ENCODE assay signal across 16 cellular contexts in genomic region chr5:133292300-133292699, GRCh38.
A peak's percentile ranks its signal among the peaks of the same experiment; 100 is the strongest.
DNase-seq lines count a peak whose midpoint lies in the region; ATAC-seq, FAIRE-seq and TF ChIP-seq lines count a peak whose summit lies in the region.
"Had no signal": no experiment of that assay in that cellular context is flagged by ENCODE, and none has a peak within 500 bp of the region (broad histone marks: within the 10 kb centered on the region; RNA-seq: fewer than 3 reads in every experiment).

No MANE protein-coding gene starts in this region.

- intact Hi-C loops in HCT116 (cut with micrococcal nuclease): no loop called here

- H3K36me3 ChIP-seq in HCT116 (ENCODE audit: control insufficient read depth in 1 of 2, insufficient read depth in 2 of 2, low read length in 2 of 2) (no peaks in the 10 kb centered on the region), kidney epithelial cell (ENCODE audit: control insufficient read depth, insufficient read depth, low read length) (no peaks in the 10 kb centered on the region), small intestine (ENCODE audit: control insufficient read depth in 2 of 2, insufficient read depth in 2 of 2, low read length in 2 of 2) (no peaks in the 10 kb centered on the region)
- H3K36me3 ChIP-seq: esophagus muscularis mucosa, heart left ventricle had no signal

- H3K4me1 ChIP-seq in HCT116 (ENCODE audit: control insufficient read depth in 1 of 2, insufficient read depth in 2 of 2, low read length in 2 of 2): peaks cover 17 to 41% of the 10 kb centered on the region in 2 experiments
- no peaks in the 10 kb centered on the region for H3K4me1 ChIP-seq in small intestine (ENCODE audit: control insufficient read depth in 2 of 2, insufficient read depth in 1 of 2, low read depth in 1 of 2, low read length in 1 of 2)
- H3K4me1 ChIP-seq: heart left ventricle, parathyroid adenoma had no signal

- no peak overlapping the region for H3K9ac ChIP-seq in HCT116 (ENCODE audit: low read length)
- H3K9ac ChIP-seq: parathyroid adenoma had no signal

- H3K27me3 ChIP-seq in HCT116 (ENCODE audit: insufficient read depth, low read length): no peaks in the 10 kb centered on the region; the same call in 1 of the 2 replicates
- H3K27me3 ChIP-seq in kidney epithelial cell (ENCODE audit: control insufficient read depth, insufficient read depth, low read length): no peaks in the 10 kb centered on the region
- H3K27me3 ChIP-seq in small intestine (ENCODE audit: control insufficient read depth in 2 of 2, insufficient read depth in 2 of 2, low read length in 2 of 2): no peaks in the 10 kb centered on the region

- RAD21 ChIA-PET in HCT116 (lab: Charles Lee; ENCODE audit: low non-redundant PET in 1 of 2, low total read pairs in 2 of 2, uncharacterized antibody in 2 of 2, unreplicated experiment in 2 of 2): no interaction called here

- TF ChIP-seq POLR2A in HCT116 (IDR thresholded peaks at IDR 0.05; ENCODE audit: borderline replicate concordance, extremely low read depth, insufficient read depth, insufficient read length): no peak

- peak overlapping the region; percentile 22 for H2AFZ ChIP-seq in HCT116 (ENCODE audit: low read depth, low read length, poor library complexity, severe bottlenecking)
- H2AFZ ChIP-seq: parathyroid adenoma had no signal

- ATAC-seq in HCT116: peak; percentile 90
- ATAC-seq: heart left ventricle had no signal

- TF ChIP-seq CTCF in HCT116 (IDR thresholded peaks at IDR 0.05 in 2 of 3, conservative IDR thresholded peaks at IDR 0.05 in 1 of 3; ENCODE audit: borderline replicate concordance in 1 of 3, insufficient read depth in 1 of 3, low read depth in 2 of 3, low read length in 2 of 3): no peak
- TF ChIP-seq CTCF in kidney epithelial cell (IDR thresholded peaks at IDR 0.05; ENCODE audit: insufficient read depth, low read length, poor library complexity, severe bottlenecking): no peak

- no peak overlapping the region for H3K27ac ChIP-seq in HCT116 (ENCODE audit: low read depth, low read length)
- H3K27ac ChIP-seq in small intestine (ENCODE audit: low read depth in 1 of 2, low read length in 1 of 2): no peak overlapping the region
- H3K27ac ChIP-seq: esophagus muscularis mucosa, heart left ventricle, parathyroid adenoma had no signal

- H3K9me2 ChIP-seq in HCT116 (ENCODE audit: insufficient read depth): no peaks in the 10 kb centered on the region

- CTCF ChIA-PET in HCT116 (lab: Charles Lee): no interaction called here

- no peak for FAIRE-seq in small intestine (lab: Jason Lieb, UNC)

- no peaks in the 10 kb centered on the region for H3K79me2 ChIP-seq in HCT116 (ENCODE audit: insufficient read depth, low read length)
- H3K79me2 ChIP-seq: parathyroid adenoma had no signal

- in situ Hi-C loops in Caki2 (cut with HindIII; ENCODE audit: low pct_unique_long_range_greater_than_20kb, low sequenced_read_pairs): no loop called here

- DNase-seq in Caki2 (ENCODE audit: low read depth) (peak; percentile 46), HCT116 (ENCODE audit: low read depth, low spot score) (peak; percentile 69), SW 1271 (lab: John Stamatoyannopoulos, UW) (peak; percentile 23 to 35), kidney epithelial cell (ENCODE audit: low read depth) (peak; percentile 53), small intestine (no peak), GM19238 (ENCODE audit: insufficient read length, low spot score) (no peak), ecto neural progenitor cell (ENCODE audit: low spot score) (no peak)
- DNase-seq: activated CD4-positive, alpha-beta T cell treated with anti-CD3 and anti-CD28 coated beads for 1 hour; CD4-positive, CD25-positive, alpha-beta regulatory T cell; EL; HCEC 1CT; NCI-H1417 treated with DMSO at 0.1 percent for 48 hours; NCI-H510A had no signal

- H3K9me3 ChIP-seq in HCT116 (ENCODE audit: control insufficient read depth in 1 of 2, insufficient read depth in 1 of 2, low read depth in 1 of 2, low read length in 2 of 2): no peaks in the 10 kb centered on the region
- H3K9me3 ChIP-seq in small intestine (ENCODE audit: control insufficient read depth, low read depth): no peaks in the 10 kb centered on the region
- H3K9me3 ChIP-seq: esophagus muscularis mucosa, heart left ventricle had no signal

- BruUV-seq in HCT116 (replicated peaks; lab: Mats Ljungman, UMichigan): no TSS peak

- peak overlapping the region; percentile 49 for H3K4me2 ChIP-seq in HCT116 (ENCODE audit: low read length)

- H4K20me1 ChIP-seq in HCT116 (ENCODE audit: insufficient read depth): no peaks in the 10 kb centered on the region

- no peak overlapping the region for H3K4me3 ChIP-seq in HCT116 (replicated peaks in 1 of 2; ENCODE audit: low read depth in 1 of 2, low read length in 2 of 2)
- H3K4me3 ChIP-seq in kidney epithelial cell (ENCODE audit: low read depth, low read length): no peak overlapping the region
- H3K4me3 ChIP-seq in small intestine (ENCODE audit: low read depth in 1 of 2, low read length in 2 of 2): no peak overlapping the region
- H3K4me3 ChIP-seq: esophagus muscularis mucosa, heart left ventricle had no signal

- no peak for TF ChIP-seq RAD21 in HCT116 (IDR thresholded peaks at IDR 0.05; ENCODE audit: low read depth)

- 79 to 93% (median 88%) methylated on average over 2 of the region's 2 CpGs for WGBS in small intestine, 3 donors

- POLR2A ChIA-PET in HCT116 (lab: Charles Lee): no interaction called here

TF ChIP-seq in HCT116, 20 proteins besides CTCF, POLR2A, EP300 and RAD21:
- TF ChIP-seq ZFX (IDR thresholded peaks at IDR 0.05) (no peak), YY1 (IDR thresholded peaks at IDR 0.05; ENCODE audit: extremely low read depth, insufficient replicate concordance, low read depth, low read length) (peak; percentile 45), EZH2 (IDR thresholded peaks at IDR 0.05) (no peak), FOSL1 (IDR thresholded peaks at IDR 0.05; ENCODE audit: low read depth) (peak; percentile 79), MAX (IDR thresholded peaks at IDR 0.05) (peak; percentile 73), CBX3 (IDR thresholded peaks at IDR 0.05; ENCODE audit: low read depth) (peak; percentile 29; the same call in 1 of the 2 replicates), JUND (IDR thresholded peaks at IDR 0.05) (peak; percentile 78), SP1 (IDR thresholded peaks at IDR 0.05; ENCODE audit: low read depth) (peak; percentile 59), REST (IDR thresholded peaks at IDR 0.05; ENCODE audit: low read depth) (no peak)

Comparison
In these comparisons a context has a peak if more than half of its experiments do, and no peak if none do; other contexts are left out.
1. DNase-seq: peak in Caki2 (single experiment), HCT116 (single experiment), SW 1271 (2 of 2) and kidney epithelial cell (single experiment); none in small intestine (single experiment), GM19238 (single experiment) and ecto neural progenitor cell (single experiment).